Comparison of ENCODE assay signal across 23 cellular contexts in the genomic region with DNA sequence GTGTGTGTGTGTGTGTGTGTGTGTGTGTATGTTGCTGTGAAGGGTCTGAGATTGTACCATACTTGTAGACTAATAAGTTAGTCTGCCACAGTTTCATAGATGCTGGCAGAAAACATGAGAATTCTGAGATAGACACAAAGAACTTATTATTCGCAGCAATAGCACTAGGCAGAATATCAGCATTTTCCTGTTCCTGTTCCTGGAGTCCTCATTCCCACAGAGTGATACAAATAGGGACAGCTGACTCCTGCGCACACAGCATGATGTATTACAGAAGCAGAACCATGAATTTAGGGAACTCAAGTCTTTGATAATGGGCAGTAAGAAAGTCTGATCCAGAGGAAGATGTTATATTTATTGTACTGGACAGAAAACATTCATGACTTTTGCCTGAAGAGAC.
"Had no signal": no experiment of that assay in that cellular context is flagged by ENCODE, and none has a peak within 500 bp of the region (broad histone marks: within the 10 kb centered on the region; RNA-seq: fewer than 3 reads in every experiment).

No MANE protein-coding gene starts in this region.

- H3K4me3 ChIP-seq: adrenal gland, SK-N-MC had no signal

- H3K9me3 ChIP-seq: adrenal gland had no signal

- H3K36me3 ChIP-seq: adrenal gland had no signal

- H3K4me1 ChIP-seq: adrenal gland had no signal

- H3K27me3 ChIP-seq: adrenal gland had no signal

- DNase-seq: activated CD4-positive, alpha-beta T cell treated with anti-CD3 and anti-CD28 coated beads for 48 hours; activated CD4-positive, alpha-beta T cell treated with anti-CD3 and anti-CD28 coated beads, Interleukin-2, amount 50 U/mL, for 4 hours; activated CD4-positive, CD25-positive, alpha-beta regulatory T cell treated with anti-CD3 and anti-CD28 coated beads, Interleukin-2, amount 50 U/mL, for 72 hours; activated CD8-positive, alpha-beta memory T cell treated with anti-CD3 and anti-CD28 coated beads, Interleukin-2, amount 50 U/mL, for 48 hours; activated CD8-positive, alpha-beta T cell treated with anti-CD3 and anti-CD28 coated beads, Interleukin-2, amount 10 ng/mL, durations not matched to agents 7 days and 5 days; activated naive CD4-positive, alpha-beta T cell treated with anti-CD3 and anti-CD28 coated beads, Interleukin-2, amount 50 U/mL, for 16 hours; activated naive CD8-positive, alpha-beta T cell treated with anti-CD3 and anti-CD28 coated beads, Interleukin-2, amount 10 ng/mL, durations not matched to agents 7 days and 5 days; activated T-cell treated with anti-CD3 and anti-CD28 coated beads, Interleukin-2, amount 50 U/mL, for 1 hour; adrenal gland; anterior cingulate cortex; caudate nucleus; Kasumi-1; KBM-7; NCI-H1048; NCI-H1694; NCI-H2029 treated with DMSO at 0.1 percent for 48 hours; NCI-H345; NCI-H510A; NCI-H526 treated with DMSO at 0.1 percent for 48 hours; NCI-H82; SIG-M5 had no signal

- H3K27ac ChIP-seq: adrenal gland, SK-N-MC had no signal

- ATAC-seq: activated CD8-positive, alpha-beta T cell treated with anti-CD3 and anti-CD28 coated beads, Interleukin-2, amount 10 ng/mL, durations not matched to agents 7 days and 5 days; WTC11 had no signal
